8 cellular contexts compared by ENCODE assay signal in genomic region chr2:8837795-8838140, GRCh38. TPM values are rescaled to one million over a fixed set of nuclear protein-coding genes. Genes with fewer than 3 reads are reported as not detected.
DNase-seq lines count a peak whose midpoint lies in the region; ATAC-seq and TF ChIP-seq lines count a peak whose summit lies in the region.

No MANE protein-coding gene starts in this region.

- no peak for DNase-seq in GM23248
- DNase-seq in RWPE1 (ENCODE audit: low spot score), result no peak
- no peak for DNase-seq in foreskin keratinocyte
- DNase-seq in NCI-H146 (lab: John Stamatoyannopoulos, UW), result no peak

- no peaks in the 10 kb centered on the region for H3K9me2 ChIP-seq in GM23248 (ENCODE audit: insufficient read depth)

- H3K4me1 ChIP-seq in GM23248 (ENCODE audit: insufficient read depth) (peaks cover 8% of the 10 kb centered on the region; the same call in 1 of the 2 replicates), foreskin keratinocyte (peaks cover 3% of the 10 kb centered on the region), skeletal muscle tissue (ENCODE audit: control insufficient read depth in 3 of 3, insufficient read depth in 3 of 3, low read length in 3 of 3) (peaks cover 18 to 27% (median 21%) of the 10 kb centered on the region in 3 donors)

- peak overlapping the region; percentile 80 for H2AFZ ChIP-seq in GM23248

- H3K79me2 ChIP-seq in GM23248 (ENCODE audit: insufficient read depth), result peaks cover 45% of the 10 kb centered on the region

- H3K9ac ChIP-seq in GM23248, result no peak overlapping the region
- no peak overlapping the region for H3K9ac ChIP-seq in skeletal muscle tissue (ENCODE audit: low read depth in 1 of 3, low read length in 3 of 3)

- peak overlapping the region; percentile 59 for H3K4me2 ChIP-seq in GM23248 (ENCODE audit: unreplicated experiment)

- WGBS in GM23248 (ENCODE audit: low coverage in 1 of 2, low lambda C conversion rate in 2 of 2, missing lambda C conversion rate in 2 of 2), 2 experiments, result 71 to 74% methylated on average over 11 of the region's 11 CpGs

- H3K4me3 ChIP-seq in GM23248, result peak overlapping the region; percentile 94
- peak overlapping the region; percentile 69 to 90 (median 75) for H3K4me3 ChIP-seq in skeletal muscle tissue (ENCODE audit: low read length in 3 of 3)

- no peaks in the 10 kb centered on the region for H3F3A ChIP-seq in GM23248 (ENCODE audit: insufficient read depth)

- H3K9me3 ChIP-seq in GM23248 (ENCODE audit: low read depth) (no peaks in the 10 kb centered on the region), skeletal muscle tissue (ENCODE audit: control insufficient read depth in 3 of 3, low read length in 3 of 3) (no peaks in the 10 kb centered on the region)

- no peak for TF ChIP-seq CTCF in RWPE1 (conservative IDR thresholded peaks at IDR 0.05; ENCODE audit: low read depth)
- TF ChIP-seq CTCF in foreskin keratinocyte (conservative IDR thresholded peaks at IDR 0.05), result no peak

- CTCF ChIA-PET in RWPE1 (lab: Yijun Ruan, JAX), result no interaction called here

- H3K27ac ChIP-seq in GM23248 (no peak overlapping the region), RWPE1 (peak overlapping the region; percentile 67), foreskin keratinocyte (no peak overlapping the region), skeletal muscle tissue (ENCODE audit: low read depth, low read length) (no peak overlapping the region)

- in situ Hi-C loops in GM23248 (cut with MboI), result no loop called here

- H3K27me3 ChIP-seq in GM23248 (replicated peaks; ENCODE audit: insufficient read depth) (no peaks in the 10 kb centered on the region), foreskin keratinocyte (no peaks in the 10 kb centered on the region), skeletal muscle tissue (ENCODE audit: control insufficient read depth in 3 of 3, insufficient read depth in 3 of 3, low read length in 3 of 3) (no peaks in the 10 kb centered on the region)

- ATAC-seq in foreskin keratinocyte, result peak; percentile 55
- ATAC-seq in HG03439 (IDR thresholded peaks at IDR 0.05; ENCODE audit: unreplicated experiment), result no peak
- ATAC-seq in GM19324 (IDR thresholded peaks at IDR 0.05; ENCODE audit: low FRiP score, unreplicated experiment), result no peak
- no peak for ATAC-seq in HG02623 (IDR thresholded peaks at IDR 0.05; ENCODE audit: unreplicated experiment)

- POLR2A ChIA-PET in RWPE1 (lab: Yijun Ruan, JAX; ENCODE audit: low non-redundant PET), result no interaction called here

- peaks cover 7% of the 10 kb centered on the region; the same call in 1 of the 2 replicates for H4K20me1 ChIP-seq in GM23248 (ENCODE audit: insufficient read depth)

- H3K36me3 ChIP-seq in GM23248 (ENCODE audit: low read depth), result no peaks in the 10 kb centered on the region
- H3K36me3 ChIP-seq in skeletal muscle tissue (ENCODE audit: control insufficient read depth in 3 of 3, insufficient read depth in 3 of 3, low read length in 3 of 3), result no peaks in the 10 kb centered on the region

RNA-seq across cellular contexts. Expression of gene KIDINS220, which starts 0.4 kb away (rescaled TPM):
- total RNA-seq in GM23248 (2014; rRNA removed; shearing (Covaris generic)), result 52.2 and 76.4 TPM in 2 replicates
- polyA plus RNA-seq in GM23248 (2016; fragmentation: Nextera tagmentation; extraction: Ambion mirVana) (23.4 and 25.0 TPM in 2 replicates), foreskin keratinocyte (4.2 and 4.3 TPM in 2 replicates)
- total RNA-seq in foreskin keratinocyte (26.6 and 29.7 TPM in 2 replicates), skeletal muscle tissue (88.7 TPM)
